1 cellular context compared by ENCODE assay signal in the genomic region with DNA sequence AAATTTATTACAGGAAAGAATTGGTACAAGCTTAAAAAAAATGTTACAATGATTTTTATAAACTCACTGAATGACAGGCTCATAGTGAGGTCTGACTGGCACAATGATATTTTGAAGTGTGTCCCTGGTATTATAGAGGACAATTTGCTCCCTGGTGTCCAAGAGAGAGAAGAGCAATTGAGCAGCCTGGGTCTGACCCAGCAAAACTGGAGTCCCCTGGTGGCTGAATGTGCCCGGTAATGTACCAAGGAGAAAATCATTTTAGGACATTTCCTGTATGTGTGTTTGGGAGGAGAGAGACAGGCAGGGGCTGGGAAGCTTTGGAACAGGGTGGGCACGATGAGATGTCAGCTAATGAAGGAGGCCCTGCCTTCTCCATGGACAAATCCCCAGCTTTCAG.
TF ChIP-seq lines count a peak whose summit lies in the region.

No MANE protein-coding gene starts in this region.

TF ChIP-seq in IMR-90, 13 proteins besides CTCF, POLR2A, EP300 and RAD21:
- TF ChIP-seq RCOR1 (IDR thresholded peaks at IDR 0.05; ENCODE audit: insufficient replicate concordance, low read length), result no peak
- TF ChIP-seq SMC3 (IDR thresholded peaks at IDR 0.05; ENCODE audit: low read depth, low read length), result peak; percentile 49
